In the genomic region with DNA sequence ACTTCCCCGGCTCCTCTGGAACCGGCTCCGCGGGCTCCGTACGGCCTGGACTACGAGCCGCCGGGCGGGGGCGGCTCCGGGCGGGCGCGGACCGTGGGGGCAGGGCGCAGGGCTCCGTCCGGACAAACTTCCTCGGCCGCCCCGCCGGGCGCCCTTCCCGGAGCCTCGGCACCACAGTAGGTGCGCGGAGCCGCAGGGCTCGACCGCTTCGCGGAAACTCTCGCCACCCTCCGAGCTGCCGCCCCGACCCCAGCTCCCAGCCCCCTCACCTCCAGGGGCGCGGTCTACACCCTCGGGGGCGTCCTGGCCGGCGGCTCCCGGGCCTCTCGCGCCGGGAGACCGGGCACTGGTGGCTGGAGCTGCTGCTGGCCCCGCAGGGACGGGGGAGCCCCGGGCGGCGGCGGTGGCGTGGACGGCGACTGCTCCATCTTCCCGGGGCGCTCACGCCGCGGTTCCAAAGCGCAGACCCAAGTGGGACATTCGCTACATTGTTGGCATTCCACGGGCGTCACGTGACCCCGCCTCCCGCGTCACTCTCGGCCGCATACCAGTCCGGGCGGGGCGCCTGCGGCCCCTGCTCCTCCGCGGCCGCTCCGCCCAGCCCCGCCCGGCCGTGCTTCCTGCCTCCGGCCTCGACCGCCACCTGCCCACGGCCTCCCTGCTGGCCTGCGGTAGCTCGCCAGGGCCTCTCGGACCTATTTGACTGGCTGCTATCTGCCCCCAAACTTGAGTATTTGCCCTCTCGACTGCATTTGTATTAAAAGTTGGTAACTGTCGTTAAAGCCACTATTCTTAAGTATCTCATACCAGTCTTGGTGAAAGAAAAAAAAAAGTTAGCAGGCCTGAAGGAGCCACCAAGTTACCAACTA, we compare ENCODE assay signal across 8 cellular contexts. TPM values are rescaled to one million over a fixed set of nuclear protein-coding genes. Genes with fewer than 3 reads are reported as not detected.
DNase-seq lines count a peak whose midpoint lies in the region; ATAC-seq lines count a peak whose summit lies in the region.

TSS of gene LATS2 (minus strand) at position 510 of the 869 bp plus-strand sequence. CDS start 15,560 bp downstream, outside the sequence.

- 0 out of 2 replicates have a peak, but pooled peaks cover 3% of the 10 kb centered on the region for H3K36me3 ChIP-seq in SJCRH30
- no peaks in the 10 kb centered on the region for H3K36me3 ChIP-seq in neuron (ENCODE audit: insufficient read depth, low read length)

- ATAC-seq in GM19452 (IDR thresholded peaks at IDR 0.05; ENCODE audit: unreplicated experiment) (peak; percentile 91), HG03558 (IDR thresholded peaks at IDR 0.05; ENCODE audit: extremely low read depth, unreplicated experiment) (peak; percentile 62)

- H3K27me3 ChIP-seq in SJCRH30: no peaks in the 10 kb centered on the region
- H3K27me3 ChIP-seq in neuron (ENCODE audit: insufficient read depth, low read length): no peaks in the 10 kb centered on the region

- H3K9me3 Mint-ChIP-seq in activated naive CD8-positive, alpha-beta T cell (ENCODE audit: low read depth): no peaks in the 10 kb centered on the region

- peak within 1 kb of the TSS; percentile 87 for H3K4me3 Mint-ChIP-seq in activated naive CD8-positive, alpha-beta T cell

- peak within 1 kb of the TSS; percentile 96 for H3K4me3 ChIP-seq in SJCRH30
- peak within 1 kb of the TSS; percentile 92 for H3K4me3 ChIP-seq in neuron (ENCODE audit: low read length)

- H3K27ac ChIP-seq in SJCRH30 (peak within 1 kb of the TSS; percentile 91), temporal lobe (ENCODE audit: low read depth, low read length) (peak within 1 kb of the TSS; percentile 64)

- peak within 1 kb of the TSS; percentile 98 for H2AFZ ChIP-seq in neuron (ENCODE audit: low read depth, low read length)

- DNase-seq in COR-L47 (lab: John Stamatoyannopoulos, UW) (peak; percentile 35), SJCRH30 (peak; percentile 95 to 96), globus pallidus (ENCODE audit: low spot score) (peak; percentile 86)

- no peak within 1 kb of the TSS for H3K27ac Mint-ChIP-seq in activated naive CD8-positive, alpha-beta T cell

- H3K4me1 Mint-ChIP-seq in activated naive CD8-positive, alpha-beta T cell (ENCODE audit: low read depth): peaks cover 5% of the 10 kb centered on the region

- H3K36me3 Mint-ChIP-seq in activated naive CD8-positive, alpha-beta T cell: no peaks in the 10 kb centered on the region

- H3K9me3 ChIP-seq in SJCRH30 (replicated peaks): no peaks in the 10 kb centered on the region
- H3K9me3 ChIP-seq in neuron (ENCODE audit: low read length): peaks cover 1% of the 10 kb centered on the region

- H3K4me1 ChIP-seq in SJCRH30: peaks cover 4% of the 10 kb centered on the region; the same call in 1 of the 2 replicates
- peaks cover 9% of the 10 kb centered on the region for H3K4me1 ChIP-seq in neuron (ENCODE audit: insufficient read depth, low read length)

- peaks cover 13% of the 10 kb centered on the region for H3K27me3 Mint-ChIP-seq in activated naive CD8-positive, alpha-beta T cell

RNA-seq across cellular contexts. Expression of gene LATS2, which starts in this region (rescaled TPM):
- 14.9 and 16.9 TPM in 2 replicates for total RNA-seq in SJCRH30 (2014; rRNA removed; shearing (Covaris generic))
- 2.0 TPM for total RNA-seq in temporal lobe

Comparison
In these comparisons a context has a peak if more than half of its experiments do, and no peak if none do; other contexts are left out.
1. Peak in every context shown above with its lines: DNase-seq, ATAC-seq, H3K4me3 ChIP-seq and H3K27ac ChIP-seq.
2. DNase-seq: peak in every context shown above with its lines; median percentile 96 in SJCRH30; 86 in globus pallidus; 35 in COR-L47.